ENCODE assay signal across 32 cellular contexts in genomic region chr10:114872519-114873087, GRCh38.
"Had no signal": no experiment of that assay in that cellular context is flagged by ENCODE, and none has a peak within 500 bp of the region (broad histone marks: within the 10 kb centered on the region; RNA-seq: fewer than 3 reads in every experiment).

No MANE protein-coding gene starts in this region.

- H3K4me3 Mint-ChIP-seq: activated B cell treated with CpG ODN at 0.5 μM for 24 hours; activated CD8-positive, alpha-beta T cell treated with anti-CD3 and anti-CD28 coated beads for 36 hours; activated naive CD4-positive, alpha-beta T cell treated with anti-CD3 and anti-CD28 coated beads for 36 hours; activated naive CD4-positive, alpha-beta T cell treated with anti-CD3 and anti-CD28 coated beads, Interleukin-2, amount 50 U/mL, for 24 hours; activated naive CD8-positive, alpha-beta T cell treated with anti-CD3 and anti-CD28 coated beads, Interleukin-2, amount 10 ng/mL, durations not matched to agents 7 days and 5 days; activated T-cell treated with anti-CD3 and anti-CD28 coated beads, Interleukin-2, amount 50 U/mL, for 4 hours; activated T-helper 1 cell treated with anti-CD3 and anti-CD28 coated beads, Interleukin-12 subunit alpha, Interleukin-12 subunit beta, Interleukin-2, Interleukin-4 antibody, amounts not matched to agents 30 ng/mL and 10 ng/mL and 1 ng/mL, durations not matched to agents 14 hours and 24 hours and 36 hours; brain; T-helper 17 cell; T-helper 2 cell treated with Interferon-gamma antibody and Interleukin-4, amounts not matched to agents 5 μg/mL and 100 μg/mL, for 36 hours had no signal

- H3K9me3 Mint-ChIP-seq: activated B cell treated with CpG ODN at 0.5 μM for 24 hours; activated CD8-positive, alpha-beta T cell treated with anti-CD3 and anti-CD28 coated beads for 36 hours; activated naive CD4-positive, alpha-beta T cell treated with anti-CD3 and anti-CD28 coated beads for 36 hours; activated naive CD4-positive, alpha-beta T cell treated with anti-CD3 and anti-CD28 coated beads, Interleukin-2, amount 50 U/mL, for 24 hours; activated naive CD8-positive, alpha-beta T cell treated with anti-CD3 and anti-CD28 coated beads, Interleukin-2, amount 10 ng/mL, durations not matched to agents 7 days and 5 days; activated T-helper 1 cell treated with anti-CD3 and anti-CD28 coated beads, Interleukin-12 subunit alpha, Interleukin-12 subunit beta, Interleukin-2, Interleukin-4 antibody, amounts not matched to agents 30 ng/mL and 10 ng/mL and 1 ng/mL, durations not matched to agents 14 hours and 24 hours and 36 hours; activated T-helper 2 cell treated with anti-CD3 and anti-CD28 coated beads, Interferon-gamma antibody, Interleukin-2, Interleukin-4, amounts not matched to agents 10 μg/mL and 5 μg/mL and 100 μg/mL, durations not matched to agents 14 hours and 24 hours and 36 hours; brain; T-helper 2 cell treated with Interferon-gamma antibody and Interleukin-4, amounts not matched to agents 5 μg/mL and 100 μg/mL, for 36 hours had no signal

- H3K27ac ChIP-seq: ascending aorta, breast epithelium, cardiac muscle cell, colonic mucosa, esophagus muscularis mucosa, foreskin keratinocyte, gastrocnemius medialis, heart left ventricle, WERI-Rb-1 had no signal

- DNase-seq: activated B cell treated with CpG ODN at 0.5 μM for 24 hours; activated CD4-positive, alpha-beta T cell treated with anti-CD3 and anti-CD28 coated beads for 48 hours; activated CD4-positive, alpha-beta T cell treated with anti-CD3 and anti-CD28 coated beads, Interleukin-2, amount 50 U/mL, for 1 hour; activated CD4-positive, alpha-beta T cell treated with anti-CD3 and anti-CD28 coated beads, Interleukin-2, amount 50 U/mL, for 48 hours; activated CD8-positive, alpha-beta memory T cell treated with anti-CD3 and anti-CD28 coated beads for 24 hours; activated CD8-positive, alpha-beta T cell treated with anti-CD3 and anti-CD28 coated beads for 36 hours; activated effector memory CD4-positive, alpha-beta T cell treated with anti-CD3 and anti-CD28 coated beads, Interleukin-2, amount 50 U/mL, for 16 hours; activated naive CD4-positive, alpha-beta T cell treated with anti-CD3 and anti-CD28 coated beads for 36 hours; activated naive CD8-positive, alpha-beta T cell treated with anti-CD3 and anti-CD28 coated beads, Interleukin-2, amount 10 ng/mL, durations not matched to agents 7 days and 5 days; activated T-cell treated with anti-CD3 and anti-CD28 coated beads, Interleukin-2, amount 50 U/mL, for 4 hours; central memory CD4-positive, alpha-beta T cell; cerebellar nuclear complex; colonic mucosa; effector CD8-positive, alpha-beta T cell; erythroblast; foreskin keratinocyte; gastrocnemius medialis; glutamatergic neuron; heart left ventricle; T-helper 17 cell; T1000; WERI-Rb-1 had no signal

- H3K36me3 ChIP-seq: ascending aorta, breast epithelium, cardiac muscle cell, colonic mucosa, esophagus muscularis mucosa, gastrocnemius medialis, heart left ventricle, WERI-Rb-1 had no signal

- H3K9me3 ChIP-seq: ascending aorta, breast epithelium, colonic mucosa, esophagus muscularis mucosa, gastrocnemius medialis, heart left ventricle had no signal

- H3K36me3 Mint-ChIP-seq: activated naive CD8-positive, alpha-beta T cell treated with anti-CD3 and anti-CD28 coated beads, Interleukin-2, amount 10 ng/mL, durations not matched to agents 7 days and 5 days had no signal

- H3K27me3 Mint-ChIP-seq: brain had no signal

- H3K27ac Mint-ChIP-seq: activated B cell treated with CpG ODN at 0.5 μM for 24 hours; activated CD8-positive, alpha-beta T cell treated with anti-CD3 and anti-CD28 coated beads for 36 hours; activated naive CD4-positive, alpha-beta T cell treated with anti-CD3 and anti-CD28 coated beads for 36 hours; activated naive CD4-positive, alpha-beta T cell treated with anti-CD3 and anti-CD28 coated beads, Interleukin-2, amount 50 U/mL, for 24 hours; activated naive CD8-positive, alpha-beta T cell treated with anti-CD3 and anti-CD28 coated beads, Interleukin-2, amount 10 ng/mL, durations not matched to agents 7 days and 5 days; activated T-helper 1 cell treated with anti-CD3 and anti-CD28 coated beads, Interleukin-12 subunit alpha, Interleukin-12 subunit beta, Interleukin-2, Interleukin-4 antibody, amounts not matched to agents 30 ng/mL and 10 ng/mL and 1 ng/mL, durations not matched to agents 14 hours and 24 hours and 36 hours; activated T-helper 2 cell treated with anti-CD3 and anti-CD28 coated beads, Interferon-gamma antibody, Interleukin-2, Interleukin-4, amounts not matched to agents 10 μg/mL and 5 μg/mL and 100 μg/mL, durations not matched to agents 14 hours and 24 hours and 36 hours; brain; T-helper 17 cell; T-helper 2 cell treated with Interferon-gamma antibody and Interleukin-4, amounts not matched to agents 5 μg/mL and 100 μg/mL, for 36 hours had no signal

- H3K4me3 ChIP-seq: ascending aorta, breast epithelium, cardiac muscle cell, colonic mucosa, esophagus muscularis mucosa, gastrocnemius medialis, heart left ventricle had no signal

- ATAC-seq: activated CD4-positive, CD25-positive, alpha-beta regulatory T cell treated with anti-CD3 and anti-CD28 coated beads, Interleukin-2, amount 50 U/mL, for 24 hours; activated CD8-positive, alpha-beta T cell treated with anti-CD3 and anti-CD28 coated beads for 36 hours; activated T-cell treated with anti-CD3 and anti-CD28 coated beads, Interleukin-2, amount 50 U/mL, for 4 hours; foreskin keratinocyte; gastrocnemius medialis; heart left ventricle; T-helper 17 cell had no signal

- H3K4me1 ChIP-seq: breast epithelium, colonic mucosa had no signal

- H3K27me3 ChIP-seq: ascending aorta, breast epithelium, cardiac muscle cell, colonic mucosa, foreskin keratinocyte, heart left ventricle had no signal
